ENCODE assay signal across 34 cellular contexts in the genomic region with DNA sequence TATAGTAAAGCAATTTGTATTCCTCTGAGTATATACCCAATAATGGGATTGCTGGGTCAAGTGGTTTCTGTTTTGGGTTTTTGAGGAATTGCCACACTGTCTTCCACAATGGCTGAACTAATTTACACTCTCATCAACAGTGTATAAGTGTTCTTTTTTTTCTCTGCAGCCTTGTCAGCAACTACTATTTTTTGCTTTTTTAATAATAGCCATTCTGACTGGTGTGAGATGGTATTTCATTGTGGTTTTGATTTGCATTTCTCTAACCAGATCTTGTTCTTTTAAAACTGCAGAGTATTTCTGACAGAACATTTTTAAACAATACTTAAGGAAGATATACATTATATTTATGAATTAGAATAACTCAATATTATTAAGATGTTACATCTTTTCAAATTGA.
"Had no signal": no experiment of that assay in that cellular context is flagged by ENCODE, and none has a peak within 500 bp of the region (broad histone marks: within the 10 kb centered on the region; RNA-seq: fewer than 3 reads in every experiment).

No MANE protein-coding gene starts in this region.

- FAIRE-seq: RCC 7860 had no signal

- H3K36me3 ChIP-seq: SJCRH30 had no signal

- H3K9me3 ChIP-seq: SJCRH30 had no signal

- ATAC-seq: Panc1, Right ventricle myocardium inferior, SK-N-SH treated with all-trans-retinoic acid at 6 μM for 48 hours had no signal

- H2AFZ ChIP-seq: PC-9 had no signal

- H3K4me1 ChIP-seq: SJCRH30 had no signal

- H3K4me3 ChIP-seq: PC-9, SJCRH30, SK-N-MC had no signal

- H3K27me3 ChIP-seq: SJCRH30 had no signal

- H3K4me2 ChIP-seq: KMS-11, PC-9 had no signal

- H3K27ac ChIP-seq: KMS-11, PC-9, RWPE1, SJCRH30, SK-N-MC had no signal

- H3K9ac ChIP-seq: KMS-11 had no signal

- DNase-seq: Karpas-422, KBM-7, NCI-H1048, NCI-H1092 treated with DMSO at 0.1 percent for 48 hours, NCI-H1105 treated with DMSO at 0.1 percent for 48 hours, NCI-H1417, NCI-H1436, NCI-H146, NCI-H1694, NCI-H187, NCI-H1930, NCI-H2029 treated with DMSO at 0.1 percent for 48 hours, NCI-H2081 treated with DMSO at 0.1 percent for 48 hours, NCI-H2107, NCI-H2171, NCI-H226, NCI-H446 treated with DMSO at 0.1 percent for 48 hours, NCI-H510A, NCI-H524, NCI-H526, NCI-H69, NCI-H748 treated with DMSO at 0.1 percent for 48 hours, NCI-H82, PC-9, SHP77, SIG-M5, SJCRH30 had no signal
